ENCODE assay signal across 1 cellular context in genomic region chr16:13390093-13390985, GRCh38.
A peak's percentile ranks its signal among the peaks of the same experiment; 100 is the strongest.
TF ChIP-seq lines count a peak whose summit lies in the region.

No MANE protein-coding gene starts in this region.

TF ChIP-seq in GM12878, 131 proteins besides CTCF, POLR2A, EP300 and RAD21 (continued from another document):
- TF ChIP-seq NKRF (conservative IDR thresholded peaks at IDR 0.05) = peak; percentile 24; the same call in 1 of the 2 replicates
- peak; percentile 11; the same call in 1 of the 2 replicates for TF ChIP-seq SMC3 (IDR thresholded peaks at IDR 0.05; ENCODE audit: borderline replicate concordance, low read length)
- no peak for TF ChIP-seq CHD1 (IDR thresholded peaks at IDR 0.05; ENCODE audit: low read depth, low read length)
- TF ChIP-seq SIX5 (IDR thresholded peaks at IDR 0.05; ENCODE audit: low read depth, low read length, severe bottlenecking) = no peak
- no peak for TF ChIP-seq MYB (IDR thresholded peaks at IDR 0.05; ENCODE audit: borderline replicate concordance, low read depth, low read length)
- peak; percentile 93 for TF ChIP-seq MXI1 (IDR thresholded peaks at IDR 0.05; ENCODE audit: low read depth, low read length)
- peak; percentile 18; the same call in 1 of the 2 replicates for TF ChIP-seq ZNF592 (IDR thresholded peaks at IDR 0.05)
- peak; percentile 89; the same call in 1 of the 2 replicates for TF ChIP-seq FOXM1 (IDR thresholded peaks at IDR 0.05; ENCODE audit: low read depth, low read length)
- no peak for TF ChIP-seq KDM1A (IDR thresholded peaks at IDR 0.05; ENCODE audit: borderline replicate concordance)
- TF ChIP-seq BMI1 (IDR thresholded peaks at IDR 0.05; ENCODE audit: borderline replicate concordance) = peak; percentile 52; the same call in 1 of the 2 replicates
- no peak for TF ChIP-seq SREBF2 (IDR thresholded peaks at IDR 0.05; ENCODE audit: low read length)
- TF ChIP-seq PAX5 (IDR thresholded peaks at IDR 0.05; ENCODE audit: borderline replicate concordance, low read depth, low read length) = peak; percentile 98
- TF ChIP-seq KAT2A (conservative IDR thresholded peaks at IDR 0.05; ENCODE audit: control insufficient read depth, low read depth, low read length) = no peak
- TF ChIP-seq CBFB (IDR thresholded peaks at IDR 0.05; ENCODE audit: low read depth) = no peak
- no peak for TF ChIP-seq CBX3 (IDR thresholded peaks at IDR 0.05; ENCODE audit: borderline replicate concordance, low read depth)
- no peak; the same call in 1 of the 2 replicates for TF ChIP-seq FOXK2 (IDR thresholded peaks at IDR 0.05)
- 0 out of 2 replicates have a peak, but pooled peaks have one; percentile 35 for TF ChIP-seq JUND (IDR thresholded peaks at IDR 0.05; ENCODE audit: low read depth, low read length)
- no peak for TF ChIP-seq ZBTB33 (IDR thresholded peaks at IDR 0.05)
- no peak for TF ChIP-seq IRF3 (IDR thresholded peaks at IDR 0.05)
- peak; percentile 49; the same call in 1 of the 2 replicates for TF ChIP-seq STAT3 (IDR thresholded peaks at IDR 0.05; ENCODE audit: low read depth, low read length)
- TF ChIP-seq SUPT20H (IDR thresholded peaks at IDR 0.05; ENCODE audit: borderline replicate concordance, control insufficient read depth, low read depth, low read length) = no peak
- peak; percentile 97 for TF ChIP-seq NBN (IDR thresholded peaks at IDR 0.05)
- TF ChIP-seq PML (IDR thresholded peaks at IDR 0.05; ENCODE audit: low read length) = peak; percentile 43; the same call in 1 of the 2 replicates
- no peak for TF ChIP-seq CHD4 (IDR thresholded peaks at IDR 0.05)
- no peak for TF ChIP-seq REST (IDR thresholded peaks at IDR 0.05; ENCODE audit: low read depth, low read length)
- TF ChIP-seq RUNX3 (IDR thresholded peaks at IDR 0.05; ENCODE audit: low read length) = peak; percentile 84
